In the genomic region with DNA sequence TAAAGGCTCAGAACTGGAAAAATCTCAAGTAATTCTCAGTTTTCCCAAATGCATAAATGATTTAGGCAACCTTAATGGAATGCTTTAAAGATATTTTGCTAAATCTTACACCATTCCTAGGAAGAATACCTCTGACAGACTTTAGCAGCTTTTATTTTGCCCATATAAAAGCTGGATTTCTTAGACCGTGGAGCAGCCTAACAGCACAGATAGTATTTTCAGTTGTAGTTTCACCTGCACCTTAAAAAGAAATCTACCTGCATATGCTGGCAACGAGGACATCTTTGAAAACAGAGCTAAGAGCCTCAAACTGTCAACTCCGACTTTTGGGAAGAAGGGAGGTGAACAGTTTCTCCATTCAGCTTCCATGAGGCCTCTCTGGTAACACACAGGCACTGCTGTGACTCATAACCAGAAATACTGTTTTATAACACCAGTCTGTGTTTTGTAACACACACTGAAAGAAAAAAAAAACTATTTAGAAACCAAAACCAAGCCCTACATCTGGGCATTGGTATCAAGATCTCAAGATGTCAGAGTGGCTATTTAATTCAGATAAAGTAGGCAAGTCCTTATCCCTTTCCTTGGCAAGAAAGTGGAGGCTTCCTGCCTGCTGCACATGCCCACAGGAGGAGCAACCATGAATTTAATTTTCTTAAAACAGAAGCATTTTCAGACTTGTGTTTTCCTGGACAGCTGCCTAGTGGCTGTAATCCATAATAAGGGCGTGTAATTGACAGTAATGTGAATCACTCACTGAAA, we compare ENCODE assay signal across 8 cellular contexts.
DNase-seq lines count a peak whose midpoint lies in the region; ATAC-seq and TF ChIP-seq lines count a peak whose summit lies in the region.
"Had no signal": no experiment of that assay in that cellular context is flagged by ENCODE, and none has a peak within 500 bp of the region (broad histone marks: within the 10 kb centered on the region; RNA-seq: fewer than 3 reads in every experiment).

No MANE protein-coding gene starts in this region.

- intact Hi-C loops in left ventricle myocardium superior (cut with micrococcal nuclease) (no loop called here), vagina (cut with DNase I) (no loop called here)

- no peak overlapping the region for H3K56ac ChIP-seq in mesendoderm (ENCODE audit: low read length)

- no peak overlapping the region for H3K4me3 Mint-ChIP-seq in naive thymus-derived CD8-positive, alpha-beta T cell
- H3K4me3 Mint-ChIP-seq: naive B cell had no signal

- no peak overlapping the region for H2AK5ac ChIP-seq in mesendoderm (ENCODE audit: low read length)

- ATAC-seq in GM18858 (IDR thresholded peaks at IDR 0.05; ENCODE audit: unreplicated experiment) (peak; percentile 94), left ventricle myocardium superior (peak; percentile 89)
- ATAC-seq in naive thymus-derived CD8-positive, alpha-beta T cell: no peak

- no peaks in the 10 kb centered on the region for H3K79me1 ChIP-seq in mesendoderm (ENCODE audit: low read length)

- no CpG with 5 or more reads among the region's 4 CpGs for WGBS in mesendoderm (ENCODE audit: extremely low coverage, insufficient coverage, low lambda C conversion rate)

- no peak overlapping the region for H3K9ac ChIP-seq in mesendoderm (ENCODE audit: low read length)

- no peaks in the 10 kb centered on the region for H3K27me3 Mint-ChIP-seq in naive thymus-derived CD8-positive, alpha-beta T cell
- H3K27me3 Mint-ChIP-seq: naive B cell had no signal

- no peaks in the 10 kb centered on the region for H3K9me3 Mint-ChIP-seq in naive thymus-derived CD8-positive, alpha-beta T cell
- H3K9me3 Mint-ChIP-seq: naive B cell had no signal

- H3K4me1 Mint-ChIP-seq in naive thymus-derived CD8-positive, alpha-beta T cell: peaks cover 7 to 18% (median 12%) of the 10 kb centered on the region in 4 donors
- H3K4me1 Mint-ChIP-seq: naive B cell had no signal

- H3K9me3 ChIP-seq in HEK293 (ENCODE audit: control insufficient read depth, insufficient read depth, low read depth, low read length) (no peaks in the 10 kb centered on the region), vagina (no peaks in the 10 kb centered on the region)

- TF ChIP-seq CTCF in HEK293 (tag by site-specific recombination; IDR thresholded peaks at IDR 0.05): no peak
- TF ChIP-seq CTCF in vagina (IDR thresholded peaks at IDR 0.05): no peak

- no peak overlapping the region for H3K4ac ChIP-seq in mesendoderm (ENCODE audit: low read depth, low read length)

- no peak overlapping the region for H3K4me2 ChIP-seq in mesendoderm (ENCODE audit: low read length)

- H3K36me3 Mint-ChIP-seq in naive thymus-derived CD8-positive, alpha-beta T cell: no peaks in the 10 kb centered on the region

- CTCF ChIA-PET in HEK293 (lab: Yijun Ruan, JAX): interaction anchor here (0.6 kb wide), 1 partner anchor 128 kb away, joined by 4 read pairs; no protein-coding TSS in a partner anchor

- DNase-seq in RPMI7951 (ENCODE audit: low read depth): peak; percentile 34
- DNase-seq in left ventricle myocardium superior: no peak
- DNase-seq in vagina (ENCODE audit: extremely low spot score in 2 of 2): no peak
- DNase-seq in mesendoderm: no peak
- DNase-seq in naive thymus-derived CD8-positive, alpha-beta T cell: no peak
- DNase-seq: naive B cell had no signal

- H3K18ac ChIP-seq in mesendoderm (ENCODE audit: low read length): no peak overlapping the region

- POLR2A ChIA-PET in HEK293 (lab: Yijun Ruan, JAX): no interaction called here
- POLR2A ChIA-PET in naive thymus-derived CD8-positive, alpha-beta T cell (lab: Charles Lee): interaction anchor here (0.8 kb wide), 1 partner anchor 68 kb away, joined by 4 read pairs; no protein-coding TSS in a partner anchor

- H3K4me1 ChIP-seq in HEK293 (ENCODE audit: control insufficient read depth, insufficient read depth, low read length) (no peaks in the 10 kb centered on the region; the same call in 1 of the 2 replicates), vagina (peaks cover 24% of the 10 kb centered on the region), mesendoderm (ENCODE audit: control insufficient read depth, low read depth, low read length) (no peaks in the 10 kb centered on the region)

- H2BK5ac ChIP-seq in mesendoderm (ENCODE audit: low read length): no peak overlapping the region

- no peak overlapping the region for H2BK15ac ChIP-seq in mesendoderm (replicated peaks; ENCODE audit: low read depth)

- no peak overlapping the region for H4K5ac ChIP-seq in mesendoderm (ENCODE audit: low read length)

- H3K4me3 ChIP-seq in HEK293 (ENCODE audit: low read depth, low read length) (no peak overlapping the region), vagina (no peak overlapping the region), mesendoderm (ENCODE audit: low read length) (no peak overlapping the region)

- no peak overlapping the region for H4K8ac ChIP-seq in mesendoderm (ENCODE audit: low read depth, low read length)

- H3K27me3 ChIP-seq in vagina: no peaks in the 10 kb centered on the region
- no peaks in the 10 kb centered on the region for H3K27me3 ChIP-seq in mesendoderm (ENCODE audit: insufficient read depth, low read length, poor library complexity)

- no peak overlapping the region for H3K27ac ChIP-seq in HEK293 (ENCODE audit: extremely low read depth, low read depth, low read length)
- peak overlapping the region; percentile 11 for H3K27ac ChIP-seq in vagina
- H3K27ac ChIP-seq in mesendoderm (ENCODE audit: low read depth, low read length): no peak overlapping the region

- H3K36me3 ChIP-seq in HEK293 (ENCODE audit: control insufficient read depth in 2 of 2, insufficient read depth in 1 of 2, low read length in 2 of 2): no peaks in the 10 kb centered on the region
- H3K36me3 ChIP-seq in vagina: no peaks in the 10 kb centered on the region
- H3K36me3 ChIP-seq in mesendoderm (ENCODE audit: control insufficient read depth, insufficient read depth, low read length): no peaks in the 10 kb centered on the region

- no peak for TF ChIP-seq POLR2A in vagina (IDR thresholded peaks at IDR 0.05)

- H3K79me2 ChIP-seq in mesendoderm (ENCODE audit: control insufficient read depth, insufficient read depth, low read length): no peaks in the 10 kb centered on the region

- H3K27ac Mint-ChIP-seq in naive thymus-derived CD8-positive, alpha-beta T cell: no peak overlapping the region

- no peak overlapping the region for H3K23ac ChIP-seq in mesendoderm (ENCODE audit: low read length)

- no peak overlapping the region for H2BK120ac ChIP-seq in mesendoderm (ENCODE audit: low read depth, low read length)

TF ChIP-seq in HEK293, 187 proteins besides CTCF, POLR2A, EP300 and RAD21:
- TF ChIP-seq ZNF560 (tag by site-specific recombination; IDR thresholded peaks at IDR 0.05; ENCODE audit: borderline replicate concordance): no peak
- TF ChIP-seq SETDB1 (IDR thresholded peaks at IDR 0.05; ENCODE audit: insufficient read length, low read length): no peak
- TF ChIP-seq, protein P1, sequence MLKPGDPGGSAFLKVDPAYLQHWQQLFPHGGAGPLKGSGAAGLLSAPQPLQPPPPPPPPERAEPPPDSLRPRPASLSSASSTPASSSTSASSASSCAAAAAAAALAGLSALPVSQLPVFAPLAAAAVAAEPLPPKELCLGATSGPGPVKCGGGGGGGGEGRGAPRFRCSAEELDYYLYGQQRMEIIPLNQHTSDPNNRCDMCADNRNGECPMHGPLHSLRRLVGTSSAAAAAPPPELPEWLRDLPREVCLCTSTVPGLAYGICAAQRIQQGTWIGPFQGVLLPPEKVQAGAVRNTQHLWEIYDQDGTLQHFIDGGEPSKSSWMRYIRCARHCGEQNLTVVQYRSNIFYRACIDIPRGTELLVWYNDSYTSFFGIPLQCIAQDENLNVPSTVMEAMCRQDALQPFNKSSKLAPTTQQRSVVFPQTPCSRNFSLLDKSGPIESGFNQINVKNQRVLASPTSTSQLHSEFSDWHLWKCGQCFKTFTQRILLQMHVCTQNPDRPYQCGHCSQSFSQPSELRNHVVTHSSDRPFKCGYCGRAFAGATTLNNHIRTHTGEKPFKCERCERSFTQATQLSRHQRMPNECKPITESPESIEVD (tag by site-specific recombination; IDR thresholded peaks at IDR 0.05): peak; percentile 41; the same call in 1 of the 2 replicates

Comparison
In these comparisons a context has a peak if more than half of its experiments do, and no peak if none do; other contexts are left out.
1. ATAC-seq: peak in GM18858 (single experiment) and left ventricle myocardium superior (single experiment); none in naive thymus-derived CD8-positive, alpha-beta T cell (0 of 2).